In the genomic region with DNA sequence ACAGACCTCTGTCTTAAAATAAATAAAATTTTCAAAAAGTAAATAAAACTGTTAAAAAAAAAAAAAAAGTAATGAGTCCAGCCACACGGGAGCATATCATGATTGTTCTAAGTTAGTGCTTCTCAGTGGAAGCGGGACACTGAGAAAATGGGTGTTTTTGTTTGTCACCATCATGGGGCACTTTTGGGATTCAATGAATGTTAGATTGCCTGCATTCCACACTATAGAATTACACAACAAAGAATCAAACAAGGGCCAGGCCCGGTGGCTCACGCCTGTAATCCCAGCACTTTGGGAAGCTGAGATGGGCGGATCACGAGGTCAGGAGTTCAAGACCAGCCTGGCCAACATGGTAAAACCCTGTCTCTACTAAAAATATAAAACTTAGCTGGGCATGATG, we compare ENCODE assay signal across 7 cellular contexts. TPM values are rescaled to one million over a fixed set of nuclear protein-coding genes. Genes with fewer than 3 reads are reported as not detected.
DNase-seq lines count a peak whose midpoint lies in the region; ATAC-seq, FAIRE-seq and TF ChIP-seq lines count a peak whose summit lies in the region.
"Not testable (repeated sequence)": the region's sequence is repeated elsewhere in the genome, so short reads cannot be mapped to it uniquely, and the experiment has no call there.

No MANE protein-coding gene starts in this region.

- not testable (repeated sequence) for H3K4me3 ChIP-seq in GM23338; OCI-LY7 (ENCODE audit: low read depth, low read length, poor library complexity, severe bottlenecking); esophagus muscularis mucosa; HepG2 (replicated peaks in 1 of 3; ENCODE audit: insufficient read depth in 1 of 3, low read depth in 2 of 3, low read length in 3 of 3)

- not testable (repeated sequence) for H3K27me3 Mint-ChIP-seq in GM23338 (ENCODE audit: insufficient read depth, low read depth, poor library complexity)
- H3K27me3 Mint-ChIP-seq in osteocyte (ENCODE audit: unreplicated experiment): peaks cover 37% of the 10 kb centered on the region

- H3K9me3 Mint-ChIP-seq in GM23338; osteocyte (ENCODE audit: unreplicated experiment): not testable (repeated sequence)

- H3K27ac Mint-ChIP-seq in GM23338; osteocyte (ENCODE audit: unreplicated experiment): not testable (repeated sequence)

- intact Hi-C loops in OCI-LY7 (cut with micrococcal nuclease; ENCODE audit: unreplicated experiment) (loop anchor here (10.0 kb wide), 1 partner anchor 440 kb away; the partner anchor contains the start of gene MORF4L1), HepG2 (cut with micrococcal nuclease; ENCODE audit: unreplicated experiment) (loop anchor here (5.0 kb wide), 1 partner anchor 127 kb away; no protein-coding TSS in a partner anchor)
- intact Hi-C loops in esophagus muscularis mucosa (cut with DNase I): not testable (repeated sequence)

- not testable (repeated sequence) for BruUV-seq in OCI-LY7 (replicated peaks; lab: Mats Ljungman, UMichigan); HepG2 (replicated peaks; lab: Mats Ljungman, UMichigan)

- not testable (repeated sequence) for H3K4me1 Mint-ChIP-seq in GM23338
- peaks cover 18% of the 10 kb centered on the region for H3K4me1 Mint-ChIP-seq in osteocyte (ENCODE audit: unreplicated experiment)

- H3K4me1 ChIP-seq in GM23338 (ENCODE audit: insufficient read depth): not testable (repeated sequence)
- H3K4me1 ChIP-seq in OCI-LY7 (ENCODE audit: insufficient read depth, low read length, poor library complexity, severe bottlenecking) (peaks cover 37% of the 10 kb centered on the region), esophagus muscularis mucosa (peaks cover 15 to 20% (median 17%) of the 10 kb centered on the region in 4 donors), HepG2 (ENCODE audit: insufficient read depth, low read length) (peaks cover 34% of the 10 kb centered on the region)

- not testable (repeated sequence) for H2AFZ ChIP-seq in GM23338; HepG2 (ENCODE audit: low read length)
- H2AFZ ChIP-seq in OCI-LY7 (ENCODE audit: low read length): 0 out of 2 replicates have a peak overlapping the region, but pooled peaks have one; percentile 90

- H3K36me3 ChIP-seq in GM23338 (ENCODE audit: insufficient read depth); OCI-LY7 (ENCODE audit: insufficient read depth, low read length); esophagus muscularis mucosa; HepG2 (replicated peaks in 1 of 2; ENCODE audit: control insufficient read depth in 1 of 2, insufficient read depth in 2 of 2, low read length in 2 of 2): not testable (repeated sequence)

- H4K20me1 ChIP-seq in GM23338 (replicated peaks; ENCODE audit: insufficient read depth); OCI-LY7 (ENCODE audit: insufficient read depth, low read length); HepG2 (ENCODE audit: insufficient read depth, low read length): not testable (repeated sequence)

- H3K79me2 ChIP-seq in GM23338 (replicated peaks; ENCODE audit: insufficient read depth) (peaks cover 14% of the 10 kb centered on the region), OCI-LY7 (ENCODE audit: insufficient read depth, low read depth, low read length) (peaks cover 17% of the 10 kb centered on the region), HepG2 (ENCODE audit: insufficient read depth, low read length) (peaks cover 13% of the 10 kb centered on the region)

- H3F3A ChIP-seq in GM23338 (replicated peaks; ENCODE audit: low read depth): not testable (repeated sequence)

- CTCF ChIA-PET in OCI-LY7 (lab: Charles Lee; ENCODE audit: unreplicated experiment); HepG2 (lab: Yijun Ruan, JAX; ENCODE audit: low intra/inter-chr PET ratio, low total read pairs): not testable (repeated sequence)

- not testable (repeated sequence) for H3K9me2 ChIP-seq in GM23338 (ENCODE audit: insufficient read depth); OCI-LY7 (ENCODE audit: insufficient read depth, low read length)

- not testable (repeated sequence) for TF ChIP-seq EP300 in esophagus muscularis mucosa (IDR thresholded peaks at IDR 0.05); HepG2 (IDR thresholded peaks at IDR 0.05; ENCODE audit: low read depth in 2 of 2, low read length in 2 of 2); HepG2 (CRISPR knock-in tag; IDR thresholded peaks at IDR 0.05; ENCODE audit: borderline replicate concordance)

- FAIRE-seq in HepG2 (lab: Jason Lieb, UNC): not testable (repeated sequence)

- TF ChIP-seq RAD21 in HepG2 (CRISPR knock-in tag; IDR thresholded peaks at IDR 0.05): not testable (repeated sequence)

- H3K9me3 ChIP-seq in OCI-LY7 (ENCODE audit: low read length); esophagus muscularis mucosa; HepG2 (ENCODE audit: low read length): not testable (repeated sequence)

- H3K27me3 ChIP-seq in GM23338 (ENCODE audit: insufficient read depth); HepG2 (ENCODE audit: control insufficient read depth in 1 of 2, insufficient read depth in 2 of 2, low read length in 2 of 2): not testable (repeated sequence)
- H3K27me3 ChIP-seq in esophagus muscularis mucosa: peaks cover 0 to 18% (median 0%) of the 10 kb centered on the region in 4 donors

- peak; percentile 61 for DNase-seq in GM23338 (ENCODE audit: low spot score)
- not testable (repeated sequence) for DNase-seq in OCI-LY7 (ENCODE audit: low spot score); HepG2 (ENCODE audit: low spot score)
- peak; percentile 13 for DNase-seq in ecto neural progenitor cell (ENCODE audit: low spot score)
- DNase-seq in esophagus muscularis mucosa (ENCODE audit: extremely low spot score): peak; percentile 21
- DNase-seq in osteocyte (ENCODE audit: extremely low spot score, unreplicated experiment): peak; percentile 49

- not testable (repeated sequence) for H3K4me3 Mint-ChIP-seq in GM23338; osteocyte (ENCODE audit: unreplicated experiment)

- in situ Hi-C loops in HepG2 (cut with HindIII; ENCODE audit: extremely low pct_ligation_motif_present, low pct_unique_long_range_greater_than_20kb): not testable (repeated sequence)

- 76% methylated on average over 6 of the region's 6 CpGs for WGBS in esophagus muscularis mucosa
- 6% methylated on average over 5 of the region's 6 CpGs for whole genome bisulfite sequencing in HepG2 (ENCODE audit: low lambda C conversion rate)

- not testable (repeated sequence) for H3K9ac ChIP-seq in HepG2 (ENCODE audit: insufficient read depth, low read depth, low read length)

- H3K27ac ChIP-seq in GM23338 (ENCODE audit: low read depth); OCI-LY7 (ENCODE audit: low read depth, low read length, poor library complexity, severe bottlenecking); esophagus muscularis mucosa (replicated peaks in 1 of 4); HepG2 (ENCODE audit: extremely low read length, insufficient read depth, low read length): not testable (repeated sequence)
- peak overlapping the region; percentile 61 for H3K27ac ChIP-seq in VCaP

- ATAC-seq in GM23338, HepG2: not testable (repeated sequence)

- not testable (repeated sequence) for H3K4me2 ChIP-seq in GM23338; OCI-LY7 (ENCODE audit: low read length)
- peak overlapping the region; percentile 43 for H3K4me2 ChIP-seq in HepG2 (ENCODE audit: low read depth, low read length)

- POLR2A ChIA-PET in OCI-LY7 (lab: Charles Lee): not testable (repeated sequence)
- POLR2A ChIA-PET in HepG2 (lab: Yijun Ruan, JAX): interaction anchor here (1.4 kb wide), 1 partner anchor 135 kb away, joined by 4 read pairs; the partner anchor contains the start of gene SKIC8

- not testable (repeated sequence) for TF ChIP-seq CTCF in GM23338 (conservative IDR thresholded peaks at IDR 0.05; ENCODE audit: low read depth in 2 of 2); OCI-LY7 (conservative IDR thresholded peaks at IDR 0.05; ENCODE audit: low read length); VCaP (conservative IDR thresholded peaks at IDR 0.05); esophagus muscularis mucosa (IDR thresholded peaks at IDR 0.05); HepG2 (CRISPR knock-in tag; IDR thresholded peaks at IDR 0.05); osteocyte (IDR thresholded peaks at IDR 0.05)

- not testable (repeated sequence) for H3K36me3 Mint-ChIP-seq in GM23338 (ENCODE audit: low read depth); osteocyte (ENCODE audit: unreplicated experiment)

- TF ChIP-seq POLR2A in esophagus muscularis mucosa (IDR thresholded peaks at IDR 0.05; ENCODE audit: low read depth); HepG2 (IDR thresholded peaks at IDR 0.05; ENCODE audit: insufficient read depth in 1 of 2, low read depth in 2 of 2, low read length in 2 of 2): not testable (repeated sequence)

RNA-seq across cellular contexts. Expression of gene IREB2, which starts 3.3 kb away (rescaled TPM):
- total RNA-seq in GM23338 (2014; rRNA removed; shearing (Covaris generic)): 68.4 and 78.2 TPM in 2 replicates
- polyA plus RNA-seq in GM23338 (2016; fragmentation: Nextera tagmentation; extraction: Ambion mirVana) (19.2 and 23.4 TPM in 2 replicates), HepG2 (2011; rRNA removed) (19.1 and 24.2 TPM in 2 replicates)
- total RNA-seq in OCI-LY7 (2014; rRNA removed; shearing (Covaris generic)): 22.7 and 27.1 TPM in 2 replicates
- total RNA-seq in OCI-LY7 (2022) (70.7 and 77.6 TPM in 2 replicates), esophagus muscularis mucosa (10 to 100 TPM; 17.5 to 23.7 (median 19.4) TPM), HepG2 (2016; rRNA removed; fragmentation: Illumina TruSeq; extraction: Trizol) (30.4 and 66.4 TPM in 2 replicates), osteocyte (55.9 and 62.3 TPM in 2 replicates)
- 4.8 and 10.3 TPM in 2 replicates for total RNA-seq in HepG2 (2016; cell fraction: cytosol; rRNA removed; fragmentation: Illumina TruSeq; extraction: Trizol; ENCODE audit: low read depth)
- 28.4 and 65.6 TPM in 2 replicates for total RNA-seq in HepG2 (2016; cell fraction: insoluble cytoplasmic fraction; rRNA removed; fragmentation: Illumina TruSeq; extraction: Trizol)
- 15.3 and 17.3 TPM in 2 replicates for total RNA-seq in HepG2 (2016; cell fraction: membrane; rRNA removed; fragmentation: Illumina TruSeq; extraction: Trizol)
- 42.4 and 45.9 TPM in 2 replicates for total RNA-seq in HepG2 (2016; cell fraction: nucleus; rRNA removed; fragmentation: Illumina TruSeq; extraction: Trizol)
- polyA plus RNA-seq in HepG2 (2011; cell fraction: cytosol; rRNA removed): 8.7 and 13.2 TPM in 2 replicates
- 16.6 and 19.4 TPM in 2 replicates for polyA plus RNA-seq in HepG2 (2011; cell fraction: nucleus; rRNA removed)
- polyA plus RNA-seq in HepG2 (2012): 28.6 and 38.1 TPM in 2 replicates
- 1.3 and 1.4 TPM in 2 replicates for polyA plus RNA-seq in HepG2 (2016; cell fraction: cytosol; fragmentation: Illumina TruSeq; extraction: Trizol; ENCODE audit: low read depth)
- 42.2 and 43.3 TPM in 2 replicates for polyA plus RNA-seq in HepG2 (2016; cell fraction: insoluble cytoplasmic fraction; fragmentation: Illumina TruSeq; extraction: Trizol; ENCODE audit: low read depth)
- polyA plus RNA-seq in HepG2 (2016; cell fraction: membrane; fragmentation: Illumina TruSeq; extraction: Trizol; ENCODE audit: low read depth): 4.5 and 5.2 TPM in 2 replicates
- 37.4 and 43.1 TPM in 2 replicates for polyA plus RNA-seq in HepG2 (2016; cell fraction: nucleus; fragmentation: Illumina TruSeq; extraction: Trizol; ENCODE audit: insufficient read depth, low read depth)
- polyA minus RNA-seq in HepG2 (2011; rRNA and poly(A)+ RNA removed; ENCODE audit: low replicate concordance): 21.8 and 39.0 TPM in 2 replicates
- 40.3 and 45.6 TPM in 2 replicates for polyA minus RNA-seq in HepG2 (2011; cell fraction: cytosol; rRNA and poly(A)+ RNA removed)
- 82.4 and 84.9 TPM in 2 replicates for polyA minus RNA-seq in HepG2 (2011; cell fraction: nucleus; rRNA and poly(A)+ RNA removed)
